In genomic region chr11:5591613-5592012, GRCh38 we compare ENCODE assay signal across 18 cellular contexts. TPM values are rescaled to one million over a fixed set of nuclear protein-coding genes. Genes with fewer than 3 reads are reported as not detected.
DNase-seq lines count a peak whose midpoint lies in the region; ATAC-seq and TF ChIP-seq lines count a peak whose summit lies in the region.
"Had no signal": no experiment of that assay in that cellular context is flagged by ENCODE, and none has a peak within 500 bp of the region (broad histone marks: within the 10 kb centered on the region; RNA-seq: fewer than 3 reads in every experiment).

No MANE protein-coding gene starts in this region.

- H2AFZ ChIP-seq in GM23338: no peak overlapping the region

- peaks cover 2% of the 10 kb centered on the region for H3K79me2 ChIP-seq in GM23338 (replicated peaks; ENCODE audit: insufficient read depth)

- DNase-seq in GM23338 (ENCODE audit: low spot score) (no peak), NAMALWA (ENCODE audit: low spot score) (peak; percentile 17), erythroblast (lab: John Stamatoyannopoulos, UW) (peak; percentile 3 to 11), RWPE1 (ENCODE audit: low spot score) (no peak), SK-N-DZ (ENCODE audit: low spot score) (no peak)
- DNase-seq in activated T-helper 2 cell treated with anti-CD3 and anti-CD28 coated beads, Interferon-gamma antibody, Interleukin-2, Interleukin-4, amounts not matched to agents 10 μg/mL and 5 μg/mL and 100 μg/mL, durations not matched to agents 14 hours and 24 hours and 36 hours (ENCODE audit: low spot score): no peak
- DNase-seq: COR-L47, DMS153, Karpas-422, NCI-H1417, NCI-H1930, NCI-H2171 treated with DMSO at 0.1 percent for 48 hours, NCI-H748 treated with DMSO at 0.1 percent for 48 hours, PC-3 had no signal

- intact Hi-C loops in activated T-helper 2 cell treated with anti-CD3 and anti-CD28 coated beads, Interferon-gamma antibody, Interleukin-2, Interleukin-4, amounts not matched to agents 10 μg/mL and 5 μg/mL and 100 μg/mL, durations not matched to agents 14 hours and 24 hours and 36 hours (cut with micrococcal nuclease): no loop called here

- peaks cover 5% of the 10 kb centered on the region for H3K9me3 Mint-ChIP-seq in GM23338
- H3K9me3 Mint-ChIP-seq in stimulated activated memory B cell treated with anti-CD40 and anti-IgM and Interleukin-4, amounts not matched to agents 10 μg/mL and 1 μg/mL and 100 μg/mL, for 72 hours: no peaks in the 10 kb centered on the region
- peaks cover 4% of the 10 kb centered on the region for H3K9me3 Mint-ChIP-seq in activated T-helper 2 cell treated with anti-CD3 and anti-CD28 coated beads, Interferon-gamma antibody, Interleukin-2, Interleukin-4, amounts not matched to agents 10 μg/mL and 5 μg/mL and 100 μg/mL, durations not matched to agents 14 hours and 24 hours and 36 hours

- no peaks in the 10 kb centered on the region for H3F3A ChIP-seq in GM23338 (replicated peaks; ENCODE audit: low read depth)

- no peaks in the 10 kb centered on the region for H3K27me3 ChIP-seq in GM23338 (ENCODE audit: insufficient read depth)

- H3K27me3 Mint-ChIP-seq in GM23338 (ENCODE audit: insufficient read depth, low read depth, poor library complexity): peaks cover 7% of the 10 kb centered on the region
- H3K27me3 Mint-ChIP-seq in stimulated activated memory B cell treated with anti-CD40 and anti-IgM and Interleukin-4, amounts not matched to agents 10 μg/mL and 1 μg/mL and 100 μg/mL, for 72 hours: no peaks in the 10 kb centered on the region
- H3K27me3 Mint-ChIP-seq in activated T-helper 2 cell treated with anti-CD3 and anti-CD28 coated beads, Interferon-gamma antibody, Interleukin-2, Interleukin-4, amounts not matched to agents 10 μg/mL and 5 μg/mL and 100 μg/mL, durations not matched to agents 14 hours and 24 hours and 36 hours (ENCODE audit: low read depth): no peaks in the 10 kb centered on the region

- POLR2A ChIA-PET in RWPE1 (lab: Yijun Ruan, JAX; ENCODE audit: low non-redundant PET): no interaction called here

- no peak overlapping the region for H3K27ac ChIP-seq in GM23338 (ENCODE audit: low read depth)
- H3K27ac ChIP-seq in RWPE1: no peak overlapping the region

- TF ChIP-seq CTCF in GM23338 (conservative IDR thresholded peaks at IDR 0.05; ENCODE audit: low read depth in 2 of 2) (no peak), RWPE1 (conservative IDR thresholded peaks at IDR 0.05; ENCODE audit: low read depth) (no peak)

- peak overlapping the region; percentile 74 for H3K27ac Mint-ChIP-seq in GM23338
- H3K27ac Mint-ChIP-seq in stimulated activated memory B cell treated with anti-CD40 and anti-IgM and Interleukin-4, amounts not matched to agents 10 μg/mL and 1 μg/mL and 100 μg/mL, for 72 hours: peak overlapping the region; percentile 42
- no peak overlapping the region for H3K27ac Mint-ChIP-seq in activated T-helper 2 cell treated with anti-CD3 and anti-CD28 coated beads, Interferon-gamma antibody, Interleukin-2, Interleukin-4, amounts not matched to agents 10 μg/mL and 5 μg/mL and 100 μg/mL, durations not matched to agents 14 hours and 24 hours and 36 hours

- peaks cover 9% of the 10 kb centered on the region for H3K36me3 Mint-ChIP-seq in GM23338 (ENCODE audit: low read depth)
- H3K36me3 Mint-ChIP-seq in stimulated activated memory B cell treated with anti-CD40 and anti-IgM and Interleukin-4, amounts not matched to agents 10 μg/mL and 1 μg/mL and 100 μg/mL, for 72 hours: peaks cover 6% of the 10 kb centered on the region
- no peaks in the 10 kb centered on the region for H3K36me3 Mint-ChIP-seq in activated T-helper 2 cell treated with anti-CD3 and anti-CD28 coated beads, Interferon-gamma antibody, Interleukin-2, Interleukin-4, amounts not matched to agents 10 μg/mL and 5 μg/mL and 100 μg/mL, durations not matched to agents 14 hours and 24 hours and 36 hours (ENCODE audit: low read depth)

- no peak for ATAC-seq in GM23338
- peak; percentile 24 for ATAC-seq in stimulated activated memory B cell treated with anti-CD40 and anti-IgM and Interleukin-4, amounts not matched to agents 10 μg/mL and 1 μg/mL and 100 μg/mL, for 72 hours
- ATAC-seq: PC-3 had no signal

- 0 out of 2 replicates have a peak, but pooled peaks cover 5% of the 10 kb centered on the region for H3K4me1 ChIP-seq in GM23338 (ENCODE audit: insufficient read depth)

- no peaks in the 10 kb centered on the region for H4K20me1 ChIP-seq in GM23338 (replicated peaks; ENCODE audit: insufficient read depth)

- no peak overlapping the region for H3K4me3 Mint-ChIP-seq in GM23338
- H3K4me3 Mint-ChIP-seq in stimulated activated memory B cell treated with anti-CD40 and anti-IgM and Interleukin-4, amounts not matched to agents 10 μg/mL and 1 μg/mL and 100 μg/mL, for 72 hours: no peak overlapping the region
- no peak overlapping the region for H3K4me3 Mint-ChIP-seq in activated T-helper 2 cell treated with anti-CD3 and anti-CD28 coated beads, Interferon-gamma antibody, Interleukin-2, Interleukin-4, amounts not matched to agents 10 μg/mL and 5 μg/mL and 100 μg/mL, durations not matched to agents 14 hours and 24 hours and 36 hours (ENCODE audit: low read depth)

- no peak for TF ChIP-seq POLR2A in erythroblast (IDR thresholded peaks at IDR 0.05; ENCODE audit: low read length)

- H3K4me1 Mint-ChIP-seq in GM23338: peaks cover 8% of the 10 kb centered on the region; the same call in 2 of the 3 replicates
- peaks cover 2% of the 10 kb centered on the region for H3K4me1 Mint-ChIP-seq in stimulated activated memory B cell treated with anti-CD40 and anti-IgM and Interleukin-4, amounts not matched to agents 10 μg/mL and 1 μg/mL and 100 μg/mL, for 72 hours
- peaks cover 1% of the 10 kb centered on the region for H3K4me1 Mint-ChIP-seq in activated T-helper 2 cell treated with anti-CD3 and anti-CD28 coated beads, Interferon-gamma antibody, Interleukin-2, Interleukin-4, amounts not matched to agents 10 μg/mL and 5 μg/mL and 100 μg/mL, durations not matched to agents 14 hours and 24 hours and 36 hours (ENCODE audit: low read depth)

- H3K4me3 ChIP-seq in GM23338: no peak overlapping the region

- H3K4me2 ChIP-seq in GM23338: no peak overlapping the region

- peaks cover 3% of the 10 kb centered on the region; the same call in 1 of the 2 replicates for H3K9me2 ChIP-seq in GM23338 (ENCODE audit: insufficient read depth)

- CTCF ChIA-PET in RWPE1 (lab: Yijun Ruan, JAX): interaction anchor here (1.0 kb wide), 1 partner anchor 11 kb away, joined by 4 read pairs; no protein-coding TSS in a partner anchor

- no peaks in the 10 kb centered on the region for H3K36me3 ChIP-seq in GM23338 (ENCODE audit: insufficient read depth)

RNA-seq across cellular contexts. Expression of gene TRIM6, which starts 4.8 kb away (rescaled TPM):
- 49.0 and 50.8 TPM in 2 replicates for total RNA-seq in GM23338 (2014; rRNA removed; shearing (Covaris generic))
- 24.3 and 26.4 TPM in 2 replicates for polyA plus RNA-seq in GM23338 (2016; fragmentation: Nextera tagmentation; extraction: Ambion mirVana)
- total RNA-seq in activated T-helper 2 cell treated with anti-CD3 and anti-CD28 coated beads, Interferon-gamma antibody, Interleukin-2, Interleukin-4, amounts not matched to agents 10 μg/mL and 5 μg/mL and 100 μg/mL, durations not matched to agents 14 hours and 24 hours and 36 hours: 0.87 and 1.8 TPM in 2 replicates
- polyA plus RNA-seq in SK-N-DZ (2014; cell fraction: cytosol; rRNA removed): 0.07 and 0.21 TPM in 2 replicates
- 0.03 and 3.7 TPM in 2 replicates for polyA plus RNA-seq in SK-N-DZ (2014; cell fraction: nucleus; rRNA removed)

RNA-seq across cellular contexts. Expression of gene OR52B6, which starts 10.9 kb away (rescaled TPM):
- total RNA-seq in GM23338 (2014; rRNA removed; shearing (Covaris generic)): not detected in 2 replicates
- polyA plus RNA-seq in GM23338 (2016; fragmentation: Nextera tagmentation; extraction: Ambion mirVana): not detected in 2 replicates
- not detected in 2 replicates for total RNA-seq in activated T-helper 2 cell treated with anti-CD3 and anti-CD28 coated beads, Interferon-gamma antibody, Interleukin-2, Interleukin-4, amounts not matched to agents 10 μg/mL and 5 μg/mL and 100 μg/mL, durations not matched to agents 14 hours and 24 hours and 36 hours
- polyA plus RNA-seq in SK-N-DZ (2014; cell fraction: cytosol; rRNA removed): not detected in 2 replicates
- polyA plus RNA-seq in SK-N-DZ (2014; cell fraction: nucleus; rRNA removed): not detected in 2 replicates
- total RNA-seq: H1, NCI-H460, PC-3, SK-MEL-5 had no signal
- polyA plus RNA-seq: H1 had no signal

RNA-seq across cellular contexts. Expression of gene TRIM34, which starts 33.2 kb away (rescaled TPM):
- 1.1 and 2.6 TPM in 2 replicates for total RNA-seq in GM23338 (2014; rRNA removed; shearing (Covaris generic))
- 0.57 and 1.9 TPM in 2 replicates for polyA plus RNA-seq in GM23338 (2016; fragmentation: Nextera tagmentation; extraction: Ambion mirVana)
- 6.7 and 7.8 TPM in 2 replicates for total RNA-seq in activated T-helper 2 cell treated with anti-CD3 and anti-CD28 coated beads, Interferon-gamma antibody, Interleukin-2, Interleukin-4, amounts not matched to agents 10 μg/mL and 5 μg/mL and 100 μg/mL, durations not matched to agents 14 hours and 24 hours and 36 hours
- polyA plus RNA-seq in SK-N-DZ (2014; cell fraction: cytosol; rRNA removed): not detected in 2 replicates
- not detected in 2 replicates for polyA plus RNA-seq in SK-N-DZ (2014; cell fraction: nucleus; rRNA removed)

RNA-seq across cellular contexts. Expression of gene OR52H1, which starts 43.3 kb away (rescaled TPM):
- 0.28 TPM in 1 of 2 replicates, not detected in the other for total RNA-seq in GM23338 (2014; rRNA removed; shearing (Covaris generic))
- polyA plus RNA-seq in GM23338 (2016; fragmentation: Nextera tagmentation; extraction: Ambion mirVana): not detected in 2 replicates
- 0.30 TPM in 1 of 2 replicates, not detected in the other for total RNA-seq in activated T-helper 2 cell treated with anti-CD3 and anti-CD28 coated beads, Interferon-gamma antibody, Interleukin-2, Interleukin-4, amounts not matched to agents 10 μg/mL and 5 μg/mL and 100 μg/mL, durations not matched to agents 14 hours and 24 hours and 36 hours
- polyA plus RNA-seq in SK-N-DZ (2014; cell fraction: cytosol; rRNA removed): not detected in 2 replicates
- not detected in 2 replicates for polyA plus RNA-seq in SK-N-DZ (2014; cell fraction: nucleus; rRNA removed)
- total RNA-seq: H1, NCI-H460, PC-3, SK-MEL-5 had no signal

Comparison
In these comparisons a context has a peak if more than half of its experiments do, and no peak if none do; other contexts are left out.
1. DNase-seq: peak in NAMALWA (single experiment) and erythroblast (2 of 2); none in GM23338 (single experiment), RWPE1 (single experiment), activated T-helper 2 cell treated with anti-CD3 and anti-CD28 coated beads, Interferon-gamma antibody, Interleukin-2, Interleukin-4, amounts not matched to agents 10 μg/mL and 5 μg/mL and 100 μg/mL, durations not matched to agents 14 hours and 24 hours and 36 hours (single experiment) and SK-N-DZ (single experiment).
2. RNA of gene TRIM6, which starts 4.8 kb away (total RNA-seq): 49.0 to 50.8 TPM in GM23338; 0.87 to 1.8 TPM in activated T-helper 2 cell treated with anti-CD3 and anti-CD28 coated beads, Interferon-gamma antibody, Interleukin-2, Interleukin-4, amounts not matched to agents 10 μg/mL and 5 μg/mL and 100 μg/mL, durations not matched to agents 14 hours and 24 hours and 36 hours; every median in the first group is over 10 times any median in the second.